ENCODE assay signal across 2 cellular contexts in genomic region chr7:17815318-17815717, GRCh38.
TF ChIP-seq lines count a peak whose summit lies in the region.

No MANE protein-coding gene starts in this region.

TF ChIP-seq in HEK293, 187 proteins besides CTCF, POLR2A, EP300 and RAD21 (continued from another document):
- no peak for TF ChIP-seq ZNF280D (tag by site-specific recombination; IDR thresholded peaks at IDR 0.05)
- TF ChIP-seq ZBTB17 (tag by site-specific recombination; IDR thresholded peaks at IDR 0.05) = no peak
TF ChIP-seq in HEK293: peak in this region for 1.

TF ChIP-seq in HepG2, 621 proteins besides CTCF, POLR2A, EP300 and RAD21 (continued from another document and continues in another):
- no peak for TF ChIP-seq AKNA (CRISPR knock-in tag; IDR thresholded peaks at IDR 0.05; ENCODE audit: borderline replicate concordance)
- TF ChIP-seq SALL1 (CRISPR knock-in tag; IDR thresholded peaks at IDR 0.05) = peak; percentile 98
- peak; percentile 51 for TF ChIP-seq RARA (CRISPR knock-in tag; IDR thresholded peaks at IDR 0.05)
- TF ChIP-seq DZIP1 (CRISPR knock-in tag; IDR thresholded peaks at IDR 0.05) = no peak
- peak; percentile 67; the same call in 1 of the 2 replicates for TF ChIP-seq BCL6 (CRISPR knock-in tag; IDR thresholded peaks at IDR 0.05)
- peak; percentile 30; the same call in 1 of the 2 replicates for TF ChIP-seq FOXO1 (CRISPR knock-in tag; IDR thresholded peaks at IDR 0.05)
- peak; percentile 98 for TF ChIP-seq CEBPG (CRISPR knock-in tag; IDR thresholded peaks at IDR 0.05)
- TF ChIP-seq SMAD9 (CRISPR knock-in tag; IDR thresholded peaks at IDR 0.05) = no peak
- peak; percentile 47; the same call in 1 of the 2 replicates for TF ChIP-seq ELF3 (CRISPR knock-in tag; IDR thresholded peaks at IDR 0.05)
- no peak for TF ChIP-seq CAMTA2 (CRISPR knock-in tag; IDR thresholded peaks at IDR 0.05; ENCODE audit: borderline replicate concordance)
- TF ChIP-seq RXRB (CRISPR knock-in tag; IDR thresholded peaks at IDR 0.05; ENCODE audit: borderline replicate concordance) = peak; percentile 49
- TF ChIP-seq MIER3 (CRISPR knock-in tag; IDR thresholded peaks at IDR 0.05; ENCODE audit: borderline replicate concordance) = peak; percentile 62; the same call in 1 of the 2 replicates
- no peak for TF ChIP-seq SOX13 (IDR thresholded peaks at IDR 0.05)
- peak in 1 of 2 experiments; percentile 68; a peak in 2 of 4 replicates for TF ChIP-seq SOX13 (CRISPR knock-in tag; conservative IDR thresholded peaks at IDR 0.05 in 1 of 2, IDR thresholded peaks at IDR 0.05 in 1 of 2)
- peak; percentile 66 for TF ChIP-seq PHF21A (CRISPR knock-in tag; IDR thresholded peaks at IDR 0.05)
- no peak for TF ChIP-seq MED8 (CRISPR knock-in tag; IDR thresholded peaks at IDR 0.05; ENCODE audit: insufficient replicate concordance)
- 0 out of 2 replicates have a peak, but pooled peaks have one; percentile 22 for TF ChIP-seq JUND (CRISPR knock-in tag; IDR thresholded peaks at IDR 0.05)
- TF ChIP-seq PAWR (CRISPR knock-in tag; IDR thresholded peaks at IDR 0.05; ENCODE audit: borderline replicate concordance) = no peak
- TF ChIP-seq MZF1 (CRISPR knock-in tag; IDR thresholded peaks at IDR 0.05; ENCODE audit: borderline replicate concordance) = no peak
- peak; percentile 41; the same call in 1 of the 2 replicates for TF ChIP-seq PPARG (CRISPR knock-in tag; conservative IDR thresholded peaks at IDR 0.05)
- TF ChIP-seq ATF2 (CRISPR knock-in tag; IDR thresholded peaks at IDR 0.05) = peak; percentile 88
- TF ChIP-seq ELK4 (CRISPR knock-in tag; IDR thresholded peaks at IDR 0.05; ENCODE audit: borderline replicate concordance) = no peak
- no peak for TF ChIP-seq ZKSCAN1 (IDR thresholded peaks at IDR 0.05; ENCODE audit: low read length)
- 0 out of 2 replicates have a peak, but pooled peaks have one; percentile 40 for TF ChIP-seq ZNF264 (CRISPR knock-in tag; IDR thresholded peaks at IDR 0.05)
- TF ChIP-seq SIX4 (CRISPR knock-in tag; IDR thresholded peaks at IDR 0.05) = 0 out of 2 replicates have a peak, but pooled peaks have one; percentile 26
- no peak for TF ChIP-seq ZNF768 (CRISPR knock-in tag; IDR thresholded peaks at IDR 0.05)
- TF ChIP-seq TOPORS (CRISPR knock-in tag; IDR thresholded peaks at IDR 0.05) = no peak
- no peak for TF ChIP-seq ZBTB20 (CRISPR knock-in tag; IDR thresholded peaks at IDR 0.05; ENCODE audit: borderline replicate concordance, low read depth)
- TF ChIP-seq ZNF512 (CRISPR knock-in tag; IDR thresholded peaks at IDR 0.05) = no peak
- no peak for TF ChIP-seq ZHX2 (IDR thresholded peaks at IDR 0.05; ENCODE audit: low read depth)
- no peak for TF ChIP-seq ZHX2 (CRISPR knock-in tag; IDR thresholded peaks at IDR 0.05; ENCODE audit: borderline replicate concordance)
- TF ChIP-seq DPF2 (CRISPR knock-in tag; IDR thresholded peaks at IDR 0.05; ENCODE audit: borderline replicate concordance, low read depth) = peak; percentile 72
- peak; percentile 70 for TF ChIP-seq ATF7 (IDR thresholded peaks at IDR 0.05)
- TF ChIP-seq ATF7 (CRISPR knock-in tag; IDR thresholded peaks at IDR 0.05) = no peak
- TF ChIP-seq UBTF (CRISPR knock-in tag; IDR thresholded peaks at IDR 0.05) = no peak
- 0 out of 2 replicates have a peak, but pooled peaks have one; percentile 40 for TF ChIP-seq KDM1A (CRISPR knock-in tag; IDR thresholded peaks at IDR 0.05)
- TF ChIP-seq ZBTB25 (CRISPR knock-in tag; IDR thresholded peaks at IDR 0.05) = no peak
- TF ChIP-seq SP4 (CRISPR knock-in tag; IDR thresholded peaks at IDR 0.05) = no peak
- TF ChIP-seq ZNF292 (CRISPR knock-in tag; IDR thresholded peaks at IDR 0.05; ENCODE audit: borderline replicate concordance, low read depth) = 0 out of 2 replicates have a peak, but pooled peaks have one; percentile 39
